Comparison of ENCODE assay signal across 1 cellular context in the genomic region with DNA sequence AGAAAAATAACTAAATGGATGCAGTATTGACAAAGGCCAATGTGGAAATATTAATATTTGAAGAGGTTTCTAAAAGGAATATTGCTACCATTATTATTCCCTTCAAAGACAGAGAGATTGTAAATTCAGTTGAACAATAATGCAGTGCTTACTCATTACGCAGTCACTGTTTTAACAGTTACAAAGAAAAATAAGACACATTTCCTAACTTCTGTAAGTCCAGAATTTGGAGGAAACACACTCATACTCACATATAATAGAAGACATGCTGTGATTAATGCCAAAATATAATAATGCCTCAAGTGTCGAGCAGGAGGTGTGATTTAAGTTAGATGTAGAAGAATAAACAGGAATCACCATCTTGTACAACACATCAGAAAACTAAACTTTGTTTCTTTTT.
TF ChIP-seq lines count a peak whose summit lies in the region.

No MANE protein-coding gene starts in this region.

TF ChIP-seq in SK-N-SH treated with all-trans-retinoic acid at 6 μM for 48 hours, 23 proteins besides CTCF, POLR2A, EP300 and RAD21:
- TF ChIP-seq POU6F1 (CRISPR knock-in tag; IDR thresholded peaks at IDR 0.05; ENCODE audit: borderline replicate concordance, low read depth) (no peak), ESRRG (CRISPR knock-in tag; IDR thresholded peaks at IDR 0.05) (no peak), ARNTL (CRISPR knock-in tag; IDR thresholded peaks at IDR 0.05; ENCODE audit: borderline replicate concordance, low read depth) (no peak), PPARA (CRISPR knock-in tag; IDR thresholded peaks at IDR 0.05; ENCODE audit: borderline replicate concordance) (no peak), ZFP3 (CRISPR knock-in tag; IDR thresholded peaks at IDR 0.05) (no peak), BACH2 (CRISPR knock-in tag; IDR thresholded peaks at IDR 0.05; ENCODE audit: borderline replicate concordance) (no peak), OSR1 (CRISPR knock-in tag; IDR thresholded peaks at IDR 0.05) (no peak), RARB (CRISPR knock-in tag; IDR thresholded peaks at IDR 0.05) (no peak), CSRNP3 (CRISPR knock-in tag; IDR thresholded peaks at IDR 0.05) (no peak), ZNF565 (CRISPR knock-in tag; conservative IDR thresholded peaks at IDR 0.05; ENCODE audit: low read depth) (no peak), TSHZ2 (CRISPR knock-in tag; IDR thresholded peaks at IDR 0.05) (no peak), TCF4 (CRISPR knock-in tag; IDR thresholded peaks at IDR 0.05; ENCODE audit: borderline replicate concordance) (no peak), ISL1 (CRISPR knock-in tag; IDR thresholded peaks at IDR 0.05) (no peak), SNAI2 (CRISPR knock-in tag; IDR thresholded peaks at IDR 0.05) (no peak), CSDC2 (CRISPR knock-in tag; IDR thresholded peaks at IDR 0.05) (no peak), GLIS3 (CRISPR knock-in tag; IDR thresholded peaks at IDR 0.05) (no peak), TOX (CRISPR knock-in tag; IDR thresholded peaks at IDR 0.05; ENCODE audit: borderline replicate concordance) (no peak)
